12 cellular contexts compared by ENCODE assay signal in the genomic region with DNA sequence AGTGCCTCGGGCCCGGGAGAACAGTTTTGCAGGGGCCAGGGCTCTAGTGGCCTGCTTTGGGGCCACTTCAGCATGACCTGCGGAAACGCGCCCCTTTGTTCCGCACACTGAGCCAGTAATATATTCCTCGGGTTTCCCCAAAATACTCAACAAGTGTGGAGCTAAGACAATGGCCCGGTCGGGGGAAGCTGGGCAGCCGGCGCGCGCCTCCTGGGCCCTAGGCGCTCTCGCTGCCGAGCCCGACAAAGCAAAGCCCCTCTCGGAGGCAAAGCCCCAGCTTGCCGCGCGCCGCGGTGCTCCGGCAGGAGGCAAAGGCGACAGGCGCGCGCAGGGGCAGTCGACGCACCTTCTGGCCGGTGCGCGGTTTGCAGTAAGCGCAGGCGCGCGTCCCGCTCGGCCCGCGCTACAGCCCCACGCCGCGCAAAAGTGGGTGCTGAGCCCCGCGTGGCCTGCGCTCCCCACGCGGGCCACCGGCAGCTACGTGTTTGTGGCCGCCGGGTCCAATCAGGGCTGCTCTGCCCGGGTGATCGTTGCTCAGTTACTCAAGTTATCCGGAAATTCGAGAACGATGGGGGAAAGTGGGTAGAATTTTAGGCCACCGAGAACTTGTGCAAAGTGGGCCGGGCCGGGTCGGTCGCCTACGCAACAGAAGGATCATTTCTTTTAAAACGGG. TPM values are rescaled to one million over a fixed set of nuclear protein-coding genes. Genes with fewer than 3 reads are reported as not detected.
DNase-seq lines count a peak whose midpoint lies in the region; ATAC-seq and TF ChIP-seq lines count a peak whose summit lies in the region.
"Had no signal": no experiment of that assay in that cellular context is flagged by ENCODE, and none has a peak within 500 bp of the region (broad histone marks: within the 10 kb centered on the region; RNA-seq: fewer than 3 reads in every experiment).

No MANE protein-coding gene starts in this region.

- intact Hi-C loops in left ventricle myocardium inferior (cut with micrococcal nuclease) (no loop called here), left ventricle myocardium superior (cut with micrococcal nuclease) (no loop called here), testis (cut with DNase I; ENCODE audit: low total_unique reads) (no loop called here)

- H3K9me3 ChIP-seq in left ventricle myocardium inferior (replicated peaks) (no peaks in the 10 kb centered on the region), SK-N-MC (ENCODE audit: low read depth, low read length) (no peaks in the 10 kb centered on the region), testis (no peaks in the 10 kb centered on the region)
- H3K9me3 ChIP-seq: lower lobe of right lung had no signal

- no peak overlapping the region for H3K27ac Mint-ChIP-seq in type B pancreatic cell

- peaks cover 66% of the 10 kb centered on the region for H3K4me1 ChIP-seq in left ventricle myocardium inferior
- peaks cover 40% of the 10 kb centered on the region for H3K4me1 ChIP-seq in testis

- no peak for DNase-seq in left ventricle myocardium inferior
- DNase-seq in left ventricle myocardium superior = no peak
- DNase-seq in SK-N-MC (ENCODE audit: low read depth, low spot score) = no peak
- peak; percentile 63 for DNase-seq in iPS-NIHi7 (ENCODE audit: extremely low spot score)
- no peak for DNase-seq in type B pancreatic cell (ENCODE audit: extremely low spot score, unreplicated experiment)
- no peak for DNase-seq in AG08395 (ENCODE audit: low spot score)
- DNase-seq in GM10248 (ENCODE audit: extremely low spot score) = no peak
- DNase-seq in testis = no peak
- DNase-seq: lower lobe of right lung, MV-4-11 had no signal

- H3K4me1 Mint-ChIP-seq in type B pancreatic cell (ENCODE audit: unreplicated experiment) = peaks cover 10% of the 10 kb centered on the region

- POLR2A ChIA-PET in GM10248 (lab: Yijun Ruan, JAX) = no interaction called here

- no peak overlapping the region for H3K9ac ChIP-seq in SK-N-MC (ENCODE audit: insufficient read length)

- no peak for ATAC-seq in left ventricle myocardium superior
- ATAC-seq: esophagus mucosa, lower lobe of right lung had no signal

- H3K36me3 ChIP-seq in left ventricle myocardium inferior (no peaks in the 10 kb centered on the region), SK-N-MC (ENCODE audit: insufficient read depth, low read length) (no peaks in the 10 kb centered on the region), testis (ENCODE audit: low read depth, missing control alignments) (no peaks in the 10 kb centered on the region)
- H3K36me3 ChIP-seq: lower lobe of right lung had no signal

- H3K4me3 ChIP-seq in left ventricle myocardium inferior = peak overlapping the region; percentile 51
- H3K4me3 ChIP-seq in SK-N-MC = peak overlapping the region; percentile 63
- peak overlapping the region in 1 of 2 donors; percentile 41 for H3K4me3 ChIP-seq in testis
- H3K4me3 ChIP-seq: lower lobe of right lung had no signal

- 0 to 1% methylated on average over 36 to 65 of the region's 65 CpGs for WGBS in testis, 2 donors

- TF ChIP-seq POLR2A in testis (IDR thresholded peaks at IDR 0.05) = no peak

- CTCF ChIA-PET in GM10248 (lab: Yijun Ruan, JAX) = no interaction called here

- TF ChIP-seq CTCF in left ventricle myocardium inferior (IDR thresholded peaks at IDR 0.05; ENCODE audit: borderline replicate concordance) (no peak), type B pancreatic cell (conservative IDR thresholded peaks at IDR 0.05) (no peak), GM10248 (IDR thresholded peaks at IDR 0.05; ENCODE audit: control extremely low read depth, extremely low read depth, low read depth, missing control alignments) (no peak), testis (IDR thresholded peaks at IDR 0.05) (no peak)

- H3K27me3 ChIP-seq in left ventricle myocardium inferior (ENCODE audit: low read depth) (peaks cover 100% of the 10 kb centered on the region), testis (no peaks in the 10 kb centered on the region)

- no peaks in the 10 kb centered on the region for H3K36me3 Mint-ChIP-seq in type B pancreatic cell

- H3K27me3 Mint-ChIP-seq in type B pancreatic cell = peaks cover 96% of the 10 kb centered on the region

- peak overlapping the region; percentile 85 for H3K4me3 Mint-ChIP-seq in type B pancreatic cell

- no peak overlapping the region for H3K27ac ChIP-seq in left ventricle myocardium inferior (replicated peaks)
- no peak overlapping the region for H3K27ac ChIP-seq in SK-N-MC
- H3K27ac ChIP-seq in testis = no peak overlapping the region
- H3K27ac ChIP-seq: lower lobe of right lung, skin epidermis had no signal

- no peaks in the 10 kb centered on the region for H3K9me3 Mint-ChIP-seq in type B pancreatic cell

RNA-seq across cellular contexts. Expression of gene RFX4, which starts 3.2 kb away (rescaled TPM):
- total RNA-seq in left ventricle myocardium inferior = not detected
- total RNA-seq in left ventricle myocardium superior = not detected
- 0.29 and 25.4 TPM in 2 replicates for total RNA-seq in type B pancreatic cell (ENCODE audit: low replicate concordance)
- total RNA-seq in testis = 10 to 100 TPM; 52.7 to 86.4 TPM
- polyA plus RNA-seq in testis (ENCODE audit: insufficient read depth, low read depth, low replicate concordance) = 217 TPM
- total RNA-seq: esophagus mucosa, lower lobe of right lung had no signal
